In genomic region chr1:16718908-16719533, GRCh38 we compare ENCODE assay signal across 1 cellular context.
TF ChIP-seq lines count a peak whose summit lies in the region.

No MANE protein-coding gene starts in this region.

TF ChIP-seq in IMR-90, 13 proteins besides CTCF, POLR2A, EP300 and RAD21:
- TF ChIP-seq SMC3 (IDR thresholded peaks at IDR 0.05; ENCODE audit: low read depth, low read length) (no peak), MAFK (IDR thresholded peaks at IDR 0.05; ENCODE audit: low read depth, low read length) (no peak), CEBPB (IDR thresholded peaks at IDR 0.05; ENCODE audit: low read depth, low read length) (no peak), ELK1 (IDR thresholded peaks at IDR 0.05; ENCODE audit: borderline replicate concordance, low read depth, low read length) (no peak), RFX5 (IDR thresholded peaks at IDR 0.05; ENCODE audit: low read depth, low read length) (no peak), MXI1 (IDR thresholded peaks at IDR 0.05; ENCODE audit: borderline replicate concordance, low read depth, low read length) (no peak), BHLHE40 (IDR thresholded peaks at IDR 0.05; ENCODE audit: low read depth, low read length) (no peak), MAZ (IDR thresholded peaks at IDR 0.05; ENCODE audit: borderline replicate concordance, low read depth, low read length) (no peak), FOS (IDR thresholded peaks at IDR 0.05; ENCODE audit: low read depth, low read length) (no peak), CHD1 (IDR thresholded peaks at IDR 0.05; ENCODE audit: low read depth, low read length) (no peak)
TF ChIP-seq in IMR-90: peak in this region for 0.
